In genomic region chr20:47493954-47494293, GRCh38 we compare ENCODE assay signal across 9 cellular contexts. TPM values are rescaled to one million over a fixed set of nuclear protein-coding genes. Genes with fewer than 3 reads are reported as not detected.
DNase-seq lines count a peak whose midpoint lies in the region; ATAC-seq and TF ChIP-seq lines count a peak whose summit lies in the region.
"Had no signal": no experiment of that assay in that cellular context is flagged by ENCODE, and none has a peak within 500 bp of the region (broad histone marks: within the 10 kb centered on the region; RNA-seq: fewer than 3 reads in every experiment).

No MANE protein-coding gene starts in this region.

- WGBS in mesendoderm (ENCODE audit: extremely low coverage, insufficient coverage, low lambda C conversion rate): no CpG with 5 or more reads among the region's 2 CpGs

- H4K8ac ChIP-seq in mesendoderm (ENCODE audit: low read depth, low read length): no peak overlapping the region

- H3K4me1 ChIP-seq in mesendoderm (ENCODE audit: control insufficient read depth, low read depth, low read length): peaks cover 2% of the 10 kb centered on the region

- H3K4ac ChIP-seq in mesendoderm (ENCODE audit: low read depth, low read length): no peak overlapping the region

- peak overlapping the region; percentile 70 for H3K4me3 Mint-ChIP-seq in stimulated activated naive CD8-positive, alpha-beta T cell treated with anti-CD3 and anti-CD28 coated beads, Interleukin-15, Interleukin-2, amounts not matched to agents 100 ng/mL and 50 ng/mL, for 24 hours
- no peak overlapping the region for H3K4me3 Mint-ChIP-seq in activated naive CD8-positive, alpha-beta T cell

- no peaks in the 10 kb centered on the region for H3K79me1 ChIP-seq in mesendoderm (ENCODE audit: low read length)

- H3K27ac ChIP-seq in mesendoderm (ENCODE audit: low read depth, low read length): no peak overlapping the region

- H2BK120ac ChIP-seq in mesendoderm (ENCODE audit: low read depth, low read length): no peak overlapping the region

- H2BK15ac ChIP-seq in mesendoderm (replicated peaks; ENCODE audit: low read depth): no peak overlapping the region

- H3K18ac ChIP-seq in mesendoderm (ENCODE audit: low read length): no peak overlapping the region

- H3K4me3 ChIP-seq in mesendoderm (ENCODE audit: low read length): no peak overlapping the region

- H3K56ac ChIP-seq in mesendoderm (ENCODE audit: low read length): no peak overlapping the region

- H3K4me2 ChIP-seq in mesendoderm (ENCODE audit: low read length): no peak overlapping the region

- no peaks in the 10 kb centered on the region for H3K27me3 Mint-ChIP-seq in stimulated activated naive CD8-positive, alpha-beta T cell treated with anti-CD3 and anti-CD28 coated beads, Interleukin-15, Interleukin-2, amounts not matched to agents 100 ng/mL and 50 ng/mL, for 24 hours
- H3K27me3 Mint-ChIP-seq in activated naive CD8-positive, alpha-beta T cell: no peaks in the 10 kb centered on the region
- H3K27me3 Mint-ChIP-seq: brain had no signal

- H3K27me3 ChIP-seq in mesendoderm (ENCODE audit: insufficient read depth, low read length, poor library complexity): no peaks in the 10 kb centered on the region

- ATAC-seq in stimulated activated naive CD8-positive, alpha-beta T cell treated with anti-CD3 and anti-CD28 coated beads, Interleukin-15, Interleukin-2, amounts not matched to agents 100 U/mL and 50 U/mL, for 24 hours: no peak
- ATAC-seq in HG02642 (IDR thresholded peaks at IDR 0.05; ENCODE audit: poor library complexity, unreplicated experiment) (no peak), SK-N-SH treated with all-trans-retinoic acid at 6 μM for 48 hours (no peak)

- H3K4me1 Mint-ChIP-seq in stimulated activated naive CD8-positive, alpha-beta T cell treated with anti-CD3 and anti-CD28 coated beads, Interleukin-15, Interleukin-2, amounts not matched to agents 100 ng/mL and 50 ng/mL, for 24 hours (ENCODE audit: low read depth): peaks cover 77% of the 10 kb centered on the region
- peaks cover 50% of the 10 kb centered on the region for H3K4me1 Mint-ChIP-seq in activated naive CD8-positive, alpha-beta T cell (ENCODE audit: low read depth)

- no peak overlapping the region for H3K23ac ChIP-seq in mesendoderm (ENCODE audit: low read length)

- H2BK5ac ChIP-seq in mesendoderm (ENCODE audit: low read length): no peak overlapping the region

- no peak for DNase-seq in stimulated activated naive CD8-positive, alpha-beta T cell treated with anti-CD3 and anti-CD28 coated beads, Interleukin-15, Interleukin-2, amounts not matched to agents 100 U/mL and 50 U/mL, for 24 hours
- DNase-seq in mesendoderm: peak; percentile 23
- DNase-seq in stimulated activated CD4-positive, alpha-beta T cell treated with anti-CD3 and anti-CD28 coated beads, Interleukin-12 subunit alpha, Interleukin-12 subunit beta, amount 100 ng/mL, for 4 hours: no peak
- no peak for DNase-seq in NCI-H2081 treated with DMSO at 0.1 percent for 48 hours (lab: John Stamatoyannopoulos, UW)

- no peak overlapping the region for H3K9ac ChIP-seq in mesendoderm (ENCODE audit: low read length)

- H4K5ac ChIP-seq in mesendoderm (ENCODE audit: low read length): no peak overlapping the region

- no peaks in the 10 kb centered on the region for H3K9me3 Mint-ChIP-seq in stimulated activated naive CD8-positive, alpha-beta T cell treated with anti-CD3 and anti-CD28 coated beads, Interleukin-15, Interleukin-2, amounts not matched to agents 100 ng/mL and 50 ng/mL, for 24 hours
- no peaks in the 10 kb centered on the region for H3K9me3 Mint-ChIP-seq in activated naive CD8-positive, alpha-beta T cell (ENCODE audit: low read depth)

- H3K79me2 ChIP-seq in mesendoderm (ENCODE audit: control insufficient read depth, insufficient read depth, low read length): no peaks in the 10 kb centered on the region

- no peaks in the 10 kb centered on the region for H3K36me3 ChIP-seq in mesendoderm (ENCODE audit: control insufficient read depth, insufficient read depth, low read length)

- peaks cover 9% of the 10 kb centered on the region for H3K36me3 Mint-ChIP-seq in stimulated activated naive CD8-positive, alpha-beta T cell treated with anti-CD3 and anti-CD28 coated beads, Interleukin-15, Interleukin-2, amounts not matched to agents 100 ng/mL and 50 ng/mL, for 24 hours (ENCODE audit: low read depth)
- no peaks in the 10 kb centered on the region for H3K36me3 Mint-ChIP-seq in activated naive CD8-positive, alpha-beta T cell
- H3K36me3 Mint-ChIP-seq: brain had no signal

- H2AK5ac ChIP-seq in mesendoderm (ENCODE audit: low read length): no peak overlapping the region

- peak overlapping the region; percentile 81 for H3K27ac Mint-ChIP-seq in stimulated activated naive CD8-positive, alpha-beta T cell treated with anti-CD3 and anti-CD28 coated beads, Interleukin-15, Interleukin-2, amounts not matched to agents 100 ng/mL and 50 ng/mL, for 24 hours
- H3K27ac Mint-ChIP-seq in activated naive CD8-positive, alpha-beta T cell: peak overlapping the region; percentile 88

TF ChIP-seq in SK-N-SH treated with all-trans-retinoic acid at 6 μM for 48 hours, 23 proteins besides CTCF, POLR2A, EP300 and RAD21:
- no peak for TF ChIP-seq ZC3H10 (CRISPR knock-in tag; IDR thresholded peaks at IDR 0.05)
- TF ChIP-seq CREB5 (CRISPR knock-in tag; IDR thresholded peaks at IDR 0.05; ENCODE audit: low read depth): no peak
- TF ChIP-seq PATZ1 (CRISPR knock-in tag; IDR thresholded peaks at IDR 0.05; ENCODE audit: borderline replicate concordance): no peak
- TF ChIP-seq ZNF8 (CRISPR knock-in tag; IDR thresholded peaks at IDR 0.05): no peak
- TF ChIP-seq ISL1 (CRISPR knock-in tag; IDR thresholded peaks at IDR 0.05): no peak
- no peak for TF ChIP-seq GLIS3 (CRISPR knock-in tag; IDR thresholded peaks at IDR 0.05)
- no peak for TF ChIP-seq ARNTL (CRISPR knock-in tag; IDR thresholded peaks at IDR 0.05; ENCODE audit: borderline replicate concordance, low read depth)
- TF ChIP-seq, protein P1, sequence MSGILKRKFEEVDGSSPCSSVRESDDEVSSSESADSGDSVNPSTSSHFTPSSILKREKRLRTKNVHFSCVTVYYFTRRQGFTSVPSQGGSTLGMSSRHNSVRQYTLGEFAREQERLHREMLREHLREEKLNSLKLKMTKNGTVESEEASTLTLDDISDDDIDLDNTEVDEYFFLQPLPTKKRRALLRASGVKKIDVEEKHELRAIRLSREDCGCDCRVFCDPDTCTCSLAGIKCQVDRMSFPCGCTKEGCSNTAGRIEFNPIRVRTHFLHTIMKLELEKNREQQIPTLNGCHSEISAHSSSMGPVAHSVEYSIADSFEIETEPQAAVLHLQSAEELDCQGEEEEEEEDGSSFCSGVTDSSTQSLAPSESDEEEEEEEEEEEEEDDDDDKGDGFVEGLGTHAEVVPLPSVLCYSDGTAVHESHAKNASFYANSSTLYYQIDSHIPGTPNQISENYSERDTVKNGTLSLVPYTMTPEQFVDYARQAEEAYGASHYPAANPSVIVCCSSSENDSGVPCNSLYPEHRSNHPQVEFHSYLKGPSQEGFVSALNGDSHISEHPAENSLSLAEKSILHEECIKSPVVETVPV (CRISPR knock-in tag; IDR thresholded peaks at IDR 0.05): no peak
- TF ChIP-seq ZNF70 (CRISPR knock-in tag; IDR thresholded peaks at IDR 0.05): no peak
- no peak for TF ChIP-seq OSR1 (CRISPR knock-in tag; IDR thresholded peaks at IDR 0.05)
- no peak for TF ChIP-seq TOX (CRISPR knock-in tag; IDR thresholded peaks at IDR 0.05; ENCODE audit: borderline replicate concordance)
- no peak for TF ChIP-seq ESRRG (CRISPR knock-in tag; IDR thresholded peaks at IDR 0.05)
- no peak for TF ChIP-seq TCF4 (CRISPR knock-in tag; IDR thresholded peaks at IDR 0.05; ENCODE audit: borderline replicate concordance)
- TF ChIP-seq RARB (CRISPR knock-in tag; IDR thresholded peaks at IDR 0.05): no peak
- no peak for TF ChIP-seq PPARA (CRISPR knock-in tag; IDR thresholded peaks at IDR 0.05; ENCODE audit: borderline replicate concordance)
- no peak for TF ChIP-seq ZFP3 (CRISPR knock-in tag; IDR thresholded peaks at IDR 0.05)
- TF ChIP-seq ZFP30 (CRISPR knock-in tag; IDR thresholded peaks at IDR 0.05): no peak
- TF ChIP-seq CSDC2 (CRISPR knock-in tag; IDR thresholded peaks at IDR 0.05): no peak
TF ChIP-seq in SK-N-SH treated with all-trans-retinoic acid at 6 μM for 48 hours: peak in this region for 0.

RNA-seq across cellular contexts. Expression of gene NCOA3, which starts 7.8 kb away (rescaled TPM):
- polyA plus RNA-seq in mesendoderm (2013, experiment 1 of 2): 6.1 TPM
- 6.3 TPM for polyA plus RNA-seq in mesendoderm (2013, experiment 2 of 2)
